ENCODE assay signal across 18 cellular contexts in genomic region chr1:53769780-53770179, GRCh38. TPM values are rescaled to one million over a fixed set of nuclear protein-coding genes. Genes with fewer than 3 reads are reported as not detected.
"Had no signal": no experiment of that assay in that cellular context is flagged by ENCODE, and none has a peak within 500 bp of the region (broad histone marks: within the 10 kb centered on the region; RNA-seq: fewer than 3 reads in every experiment).

No MANE protein-coding gene starts in this region.

- H3K27me3 Mint-ChIP-seq: activated CD4-positive, alpha-beta T cell treated with anti-CD3 and anti-CD28 coated beads, Interleukin-2, amount 10 ng/mL, durations not matched to agents 7 days and 5 days; activated naive CD8-positive, alpha-beta T cell treated with anti-CD3 and anti-CD28 coated beads, Interleukin-2, amount 10 ng/mL, durations not matched to agents 7 days and 5 days; naive thymus-derived CD8-positive, alpha-beta T cell had no signal

- H3K9me3 Mint-ChIP-seq: activated CD4-positive, alpha-beta T cell treated with anti-CD3 and anti-CD28 coated beads, Interleukin-2, amount 10 ng/mL, durations not matched to agents 7 days and 5 days; activated naive CD8-positive, alpha-beta T cell treated with anti-CD3 and anti-CD28 coated beads, Interleukin-2, amount 10 ng/mL, durations not matched to agents 7 days and 5 days; activated T-helper 1 cell treated with anti-CD3 and anti-CD28 coated beads, Interleukin-12 subunit alpha, Interleukin-12 subunit beta, Interleukin-2, Interleukin-4 antibody, amounts not matched to agents 30 ng/mL and 10 ng/mL and 1 ng/mL, durations not matched to agents 14 hours and 24 hours and 36 hours; naive thymus-derived CD8-positive, alpha-beta T cell had no signal

- ATAC-seq: naive thymus-derived CD8-positive, alpha-beta T cell had no signal

- H3K9me3 ChIP-seq: left ventricle myocardium inferior had no signal

- H3K27ac Mint-ChIP-seq: activated CD4-positive, alpha-beta T cell treated with anti-CD3 and anti-CD28 coated beads, Interleukin-2, amount 10 ng/mL, durations not matched to agents 7 days and 5 days; activated naive CD8-positive, alpha-beta T cell treated with anti-CD3 and anti-CD28 coated beads, Interleukin-2, amount 10 ng/mL, durations not matched to agents 7 days and 5 days; activated T-helper 1 cell treated with anti-CD3 and anti-CD28 coated beads, Interleukin-12 subunit alpha, Interleukin-12 subunit beta, Interleukin-2, Interleukin-4 antibody, amounts not matched to agents 30 ng/mL and 10 ng/mL and 1 ng/mL, durations not matched to agents 14 hours and 24 hours and 36 hours had no signal

- DNase-seq: activated CD4-positive, alpha-beta T cell treated with anti-CD3 and anti-CD28 coated beads, Interleukin-2, amount 10 ng/mL, durations not matched to agents 7 days and 5 days; activated CD8-positive, alpha-beta memory T cell treated with anti-CD3 and anti-CD28 coated beads for 24 hours; activated naive CD4-positive, alpha-beta T cell; activated naive CD8-positive, alpha-beta T cell treated with anti-CD3 and anti-CD28 coated beads, Interleukin-2, amount 10 ng/mL, durations not matched to agents 7 days and 5 days; cortex of kidney; effector CD8-positive, alpha-beta T cell; hippocampal formation; kidney; left ventricle myocardium inferior; naive thymus-derived CD8-positive, alpha-beta T cell; retina; stimulated activated CD4-positive, alpha-beta T cell treated with anti-CD3 and anti-CD28 coated beads, Interleukin-4, amount 100 ng/mL, for 4 hours; stimulated activated CD8-positive, alpha-beta memory T cell treated with anti-CD3 and anti-CD28 coated beads, Interleukin-4, amount 100 ng/mL, for 48 hours; stimulated activated naive CD4-positive, alpha-beta T cell treated with Interleukin-2 at 50 U/mL for 16 hours; SW 1271 had no signal

- H3K4me3 ChIP-seq: cardiac muscle cell, left ventricle myocardium inferior had no signal

- H3K27me3 ChIP-seq: cardiac muscle cell had no signal

- H3K4me3 Mint-ChIP-seq: activated CD4-positive, alpha-beta T cell treated with anti-CD3 and anti-CD28 coated beads, Interleukin-2, amount 10 ng/mL, durations not matched to agents 7 days and 5 days; activated naive CD8-positive, alpha-beta T cell treated with anti-CD3 and anti-CD28 coated beads, Interleukin-2, amount 10 ng/mL, durations not matched to agents 7 days and 5 days; activated T-helper 1 cell treated with anti-CD3 and anti-CD28 coated beads, Interleukin-12 subunit alpha, Interleukin-12 subunit beta, Interleukin-2, Interleukin-4 antibody, amounts not matched to agents 30 ng/mL and 10 ng/mL and 1 ng/mL, durations not matched to agents 14 hours and 24 hours and 36 hours; naive thymus-derived CD8-positive, alpha-beta T cell had no signal

- H3K27ac ChIP-seq: cardiac muscle cell, left ventricle myocardium inferior had no signal

RNA-seq across cellular contexts. Expression of gene GLIS1, which starts 30.8 kb away (rescaled TPM):
- total RNA-seq: activated CD4-positive, alpha-beta T cell treated with anti-CD3 and anti-CD28 coated beads, Interleukin-2, amount 10 ng/mL, durations not matched to agents 7 days and 5 days; activated naive CD8-positive, alpha-beta T cell treated with anti-CD3 and anti-CD28 coated beads, Interleukin-2, amount 10 ng/mL, durations not matched to agents 7 days and 5 days; naive thymus-derived CD8-positive, alpha-beta T cell; skeletal muscle tissue had no signal
- polyA plus RNA-seq: naive thymus-derived CD8-positive, alpha-beta T cell had no signal
